ENCODE assay signal across 24 cellular contexts in the genomic region with DNA sequence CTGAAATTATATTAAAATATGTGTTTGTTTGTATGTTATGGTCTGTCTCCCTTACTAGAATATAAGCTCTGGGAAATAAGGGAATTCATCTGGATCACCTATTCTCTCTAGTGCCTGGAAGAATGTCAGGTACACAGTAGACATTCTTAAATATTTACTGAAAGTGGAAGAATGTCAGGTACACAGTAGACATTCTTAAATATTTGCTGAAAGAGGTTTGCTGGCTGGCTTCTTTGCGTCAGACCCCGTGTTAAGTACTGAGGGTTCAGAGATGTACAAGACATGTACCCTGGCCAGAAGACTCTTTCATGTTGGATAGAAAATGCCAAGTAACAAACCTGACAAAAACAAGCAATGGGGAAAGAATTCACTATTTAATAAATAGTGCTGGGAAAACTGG.
"Had no signal": no experiment of that assay in that cellular context is flagged by ENCODE, and none has a peak within 500 bp of the region (broad histone marks: within the 10 kb centered on the region; RNA-seq: fewer than 3 reads in every experiment).

No MANE protein-coding gene starts in this region.

- ATAC-seq: effector memory CD8-positive, alpha-beta T cell; esophagus mucosa; foreskin keratinocyte; gastrocnemius medialis; gastroesophageal sphincter; heart left ventricle; heart right ventricle had no signal

- H3K36me3 ChIP-seq: colonic mucosa, esophagus muscularis mucosa, esophagus squamous epithelium, gastrocnemius medialis, gastroesophageal sphincter, heart left ventricle, heart right ventricle had no signal

- DNase-seq: colonic mucosa; cortex of kidney; dermis blood vessel endothelial cell; dorsolateral prefrontal cortex; effector CD4-positive, alpha-beta T cell; effector CD8-positive, alpha-beta T cell; effector memory CD4-positive, alpha-beta T cell; effector memory CD8-positive, alpha-beta T cell; endodermal cell; erythroblast; esophagus squamous epithelium; foreskin fibroblast; foreskin keratinocyte; foreskin melanocyte; gastrocnemius medialis; glutamatergic neuron; head of caudate nucleus; heart left ventricle; heart right ventricle had no signal

- H3K27me3 ChIP-seq: colonic mucosa, esophagus muscularis mucosa, esophagus squamous epithelium, foreskin keratinocyte, gastrocnemius medialis, gastroesophageal sphincter, heart left ventricle, heart right ventricle had no signal

- H3K4me3 ChIP-seq: colonic mucosa, coronary artery, dorsolateral prefrontal cortex, esophagus muscularis mucosa, esophagus squamous epithelium, gastrocnemius medialis, gastroesophageal sphincter, heart left ventricle, heart right ventricle had no signal

- H3K9me3 ChIP-seq: colonic mucosa, esophagus squamous epithelium, gastrocnemius medialis, gastroesophageal sphincter had no signal

- H3K27ac ChIP-seq: colonic mucosa, coronary artery, dorsolateral prefrontal cortex, epithelial cell of prostate, esophagus muscularis mucosa, esophagus squamous epithelium, foreskin keratinocyte, gastrocnemius medialis, gastroesophageal sphincter, heart left ventricle, heart right ventricle had no signal

- H3K4me1 ChIP-seq: colonic mucosa, esophagus muscularis mucosa, esophagus squamous epithelium, foreskin keratinocyte, gastrocnemius medialis, gastroesophageal sphincter, heart left ventricle, heart right ventricle had no signal
